Comparison of ENCODE assay signal across 1 cellular context in genomic region chr6:35483892-35484645, GRCh38.
TF ChIP-seq lines count a peak whose summit lies in the region.

No MANE protein-coding gene starts in this region.

TF ChIP-seq in WTC11, 78 proteins besides CTCF, POLR2A, EP300 and RAD21 (continued from another document):
- TF ChIP-seq AFF4 (CRISPR knock-in tag; IDR thresholded peaks at IDR 0.05; ENCODE audit: borderline replicate concordance) (no peak), ZNF219 (CRISPR knock-in tag; IDR thresholded peaks at IDR 0.05; ENCODE audit: borderline replicate concordance) (no peak)
TF ChIP-seq in WTC11: peak in this region for 0.
